In the genomic region with DNA sequence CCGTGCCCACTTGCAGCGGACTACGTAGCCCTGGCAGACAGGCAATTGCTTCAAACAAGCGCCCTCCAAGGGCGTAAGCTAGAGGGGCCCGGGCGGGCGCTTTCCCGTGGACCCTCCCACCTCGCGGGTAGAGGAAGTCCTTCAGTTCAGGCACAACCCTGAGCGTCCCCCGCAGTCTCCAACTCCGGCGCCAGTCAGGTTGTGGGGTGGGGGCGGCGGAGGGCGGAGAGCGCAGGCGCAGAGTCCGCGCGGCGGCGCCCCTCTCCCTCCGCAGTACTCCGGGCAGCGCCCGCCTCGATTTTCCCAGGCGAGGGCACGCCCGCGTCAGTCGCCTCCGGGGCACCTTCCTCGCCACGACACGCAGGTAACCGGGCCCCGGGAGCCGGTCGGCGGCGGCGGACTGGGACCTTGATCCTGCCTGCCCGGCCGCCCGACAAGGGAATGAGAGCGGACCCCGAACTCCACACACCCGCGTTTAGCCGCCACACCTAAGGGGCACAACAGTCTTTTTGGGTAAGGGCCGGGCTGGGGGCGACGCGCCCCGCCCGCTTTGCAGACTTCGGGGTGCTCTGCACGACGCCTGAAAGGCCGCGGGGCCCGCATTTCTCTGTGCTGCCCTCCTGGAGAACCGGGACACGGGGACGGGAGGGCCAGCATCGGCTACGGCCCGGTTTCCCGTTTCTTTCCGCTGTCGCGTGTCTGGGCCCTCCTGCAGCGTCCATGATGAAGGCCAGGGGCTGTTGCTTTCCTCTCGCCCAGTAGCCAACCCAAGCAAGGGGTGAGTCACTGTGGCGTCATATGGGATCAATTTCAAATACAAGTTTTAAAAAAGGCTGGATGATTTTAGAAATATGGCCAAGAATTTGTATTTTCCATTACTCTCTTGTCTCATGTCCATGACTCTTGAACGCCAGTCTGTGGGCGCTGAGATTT, we compare ENCODE assay signal across 1 cellular context.
TF ChIP-seq lines count a peak whose summit lies in the region.

A gene (plus strand): TSS at position 276 of the 933 bp plus-strand sequence. CDS start 35,335 bp downstream, outside the sequence.

TF ChIP-seq in HepG2, 621 proteins besides CTCF, POLR2A, EP300 and RAD21 (continued from another document and continues in another):
- TF ChIP-seq, protein P1, sequence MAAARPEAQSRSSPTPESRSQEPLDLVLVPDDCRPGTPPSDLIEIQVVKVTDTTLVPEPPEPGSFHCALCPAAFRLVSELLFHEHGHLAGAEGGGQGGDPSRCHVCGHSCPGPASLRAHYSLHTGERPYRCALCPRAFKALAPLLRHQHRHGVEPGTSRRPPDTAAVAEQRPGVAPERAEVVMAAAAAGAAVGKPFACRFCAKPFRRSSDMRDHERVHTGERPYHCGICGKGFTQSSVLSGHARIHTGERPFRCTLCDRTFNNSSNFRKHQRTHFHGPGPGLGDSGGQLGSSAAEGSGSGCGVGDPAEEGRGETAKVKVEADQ (CRISPR knock-in tag; IDR thresholded peaks at IDR 0.05; ENCODE audit: borderline replicate concordance), result no peak
- peak; percentile 64; the same call in 1 of the 2 replicates for TF ChIP-seq REL (CRISPR knock-in tag; conservative IDR thresholded peaks at IDR 0.05)
- TF ChIP-seq, protein P2, sequence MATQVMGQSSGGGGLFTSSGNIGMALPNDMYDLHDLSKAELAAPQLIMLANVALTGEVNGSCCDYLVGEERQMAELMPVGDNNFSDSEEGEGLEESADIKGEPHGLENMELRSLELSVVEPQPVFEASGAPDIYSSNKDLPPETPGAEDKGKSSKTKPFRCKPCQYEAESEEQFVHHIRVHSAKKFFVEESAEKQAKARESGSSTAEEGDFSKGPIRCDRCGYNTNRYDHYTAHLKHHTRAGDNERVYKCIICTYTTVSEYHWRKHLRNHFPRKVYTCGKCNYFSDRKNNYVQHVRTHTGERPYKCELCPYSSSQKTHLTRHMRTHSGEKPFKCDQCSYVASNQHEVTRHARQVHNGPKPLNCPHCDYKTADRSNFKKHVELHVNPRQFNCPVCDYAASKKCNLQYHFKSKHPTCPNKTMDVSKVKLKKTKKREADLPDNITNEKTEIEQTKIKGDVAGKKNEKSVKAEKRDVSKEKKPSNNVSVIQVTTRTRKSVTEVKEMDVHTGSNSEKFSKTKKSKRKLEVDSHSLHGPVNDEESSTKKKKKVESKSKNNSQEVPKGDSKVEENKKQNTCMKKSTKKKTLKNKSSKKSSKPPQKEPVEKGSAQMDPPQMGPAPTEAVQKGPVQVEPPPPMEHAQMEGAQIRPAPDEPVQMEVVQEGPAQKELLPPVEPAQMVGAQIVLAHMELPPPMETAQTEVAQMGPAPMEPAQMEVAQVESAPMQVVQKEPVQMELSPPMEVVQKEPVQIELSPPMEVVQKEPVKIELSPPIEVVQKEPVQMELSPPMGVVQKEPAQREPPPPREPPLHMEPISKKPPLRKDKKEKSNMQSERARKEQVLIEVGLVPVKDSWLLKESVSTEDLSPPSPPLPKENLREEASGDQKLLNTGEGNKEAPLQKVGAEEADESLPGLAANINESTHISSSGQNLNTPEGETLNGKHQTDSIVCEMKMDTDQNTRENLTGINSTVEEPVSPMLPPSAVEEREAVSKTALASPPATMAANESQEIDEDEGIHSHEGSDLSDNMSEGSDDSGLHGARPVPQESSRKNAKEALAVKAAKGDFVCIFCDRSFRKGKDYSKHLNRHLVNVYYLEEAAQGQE (IDR thresholded peaks at IDR 0.05; ENCODE audit: borderline replicate concordance in 1 of 2, low read depth in 1 of 2, low read length in 2 of 2), result peak in 1 of 2 experiments; percentile 10; a peak in 1 of 4 replicates
- TF ChIP-seq ZBTB38 (CRISPR knock-in tag; IDR thresholded peaks at IDR 0.05), result 0 out of 2 replicates have a peak, but pooled peaks have one; percentile 17
- no peak for TF ChIP-seq ZNF713 (CRISPR knock-in tag; IDR thresholded peaks at IDR 0.05)
- TF ChIP-seq, protein P3, sequence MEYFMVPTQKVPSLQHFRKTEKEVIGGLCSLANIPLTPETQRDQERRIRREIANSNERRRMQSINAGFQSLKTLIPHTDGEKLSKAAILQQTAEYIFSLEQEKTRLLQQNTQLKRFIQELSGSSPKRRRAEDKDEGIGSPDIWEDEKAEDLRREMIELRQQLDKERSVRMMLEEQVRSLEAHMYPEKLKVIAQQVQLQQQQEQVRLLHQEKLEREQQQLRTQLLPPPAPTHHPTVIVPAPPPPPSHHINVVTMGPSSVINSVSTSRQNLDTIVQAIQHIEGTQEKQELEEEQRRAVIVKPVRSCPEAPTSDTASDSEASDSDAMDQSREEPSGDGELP (IDR thresholded peaks at IDR 0.05; ENCODE audit: borderline replicate concordance, low read depth), result 0 out of 2 replicates have a peak, but pooled peaks have one; percentile 5
- TF ChIP-seq ZNF724P (CRISPR knock-in tag; IDR thresholded peaks at IDR 0.05; ENCODE audit: borderline replicate concordance), result peak; percentile 82; the same call in 1 of the 2 replicates
- TF ChIP-seq, protein P4, sequence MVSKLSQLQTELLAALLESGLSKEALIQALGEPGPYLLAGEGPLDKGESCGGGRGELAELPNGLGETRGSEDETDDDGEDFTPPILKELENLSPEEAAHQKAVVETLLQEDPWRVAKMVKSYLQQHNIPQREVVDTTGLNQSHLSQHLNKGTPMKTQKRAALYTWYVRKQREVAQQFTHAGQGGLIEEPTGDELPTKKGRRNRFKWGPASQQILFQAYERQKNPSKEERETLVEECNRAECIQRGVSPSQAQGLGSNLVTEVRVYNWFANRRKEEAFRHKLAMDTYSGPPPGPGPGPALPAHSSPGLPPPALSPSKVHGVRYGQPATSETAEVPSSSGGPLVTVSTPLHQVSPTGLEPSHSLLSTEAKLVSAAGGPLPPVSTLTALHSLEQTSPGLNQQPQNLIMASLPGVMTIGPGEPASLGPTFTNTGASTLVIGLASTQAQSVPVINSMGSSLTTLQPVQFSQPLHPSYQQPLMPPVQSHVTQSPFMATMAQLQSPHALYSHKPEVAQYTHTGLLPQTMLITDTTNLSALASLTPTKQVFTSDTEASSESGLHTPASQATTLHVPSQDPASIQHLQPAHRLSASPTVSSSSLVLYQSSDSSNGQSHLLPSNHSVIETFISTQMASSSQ (IDR thresholded peaks at IDR 0.05; ENCODE audit: low read depth), result no peak
- TF ChIP-seq, protein P4 (CRISPR knock-in tag; IDR thresholded peaks at IDR 0.05; ENCODE audit: borderline replicate concordance), result peak; percentile 29; the same call in 1 of the 2 replicates
- TF ChIP-seq ZNF564 (CRISPR knock-in tag; IDR thresholded peaks at IDR 0.05), result peak; percentile 74; the same call in 1 of the 2 replicates
- TF ChIP-seq ZNF782 (CRISPR knock-in tag; IDR thresholded peaks at IDR 0.05; ENCODE audit: borderline replicate concordance), result 0 out of 2 replicates have a peak, but pooled peaks have one; percentile 22
- TF ChIP-seq ZNF816 (CRISPR knock-in tag; IDR thresholded peaks at IDR 0.05; ENCODE audit: borderline replicate concordance), result peak; percentile 57; the same call in 1 of the 2 replicates
- TF ChIP-seq ZNF589 (CRISPR knock-in tag; conservative IDR thresholded peaks at IDR 0.05), result 0 out of 2 replicates have a peak, but pooled peaks have one; percentile 17
- TF ChIP-seq ZNF841 (CRISPR knock-in tag; IDR thresholded peaks at IDR 0.05; ENCODE audit: borderline replicate concordance), result no peak
- TF ChIP-seq, protein P5, sequence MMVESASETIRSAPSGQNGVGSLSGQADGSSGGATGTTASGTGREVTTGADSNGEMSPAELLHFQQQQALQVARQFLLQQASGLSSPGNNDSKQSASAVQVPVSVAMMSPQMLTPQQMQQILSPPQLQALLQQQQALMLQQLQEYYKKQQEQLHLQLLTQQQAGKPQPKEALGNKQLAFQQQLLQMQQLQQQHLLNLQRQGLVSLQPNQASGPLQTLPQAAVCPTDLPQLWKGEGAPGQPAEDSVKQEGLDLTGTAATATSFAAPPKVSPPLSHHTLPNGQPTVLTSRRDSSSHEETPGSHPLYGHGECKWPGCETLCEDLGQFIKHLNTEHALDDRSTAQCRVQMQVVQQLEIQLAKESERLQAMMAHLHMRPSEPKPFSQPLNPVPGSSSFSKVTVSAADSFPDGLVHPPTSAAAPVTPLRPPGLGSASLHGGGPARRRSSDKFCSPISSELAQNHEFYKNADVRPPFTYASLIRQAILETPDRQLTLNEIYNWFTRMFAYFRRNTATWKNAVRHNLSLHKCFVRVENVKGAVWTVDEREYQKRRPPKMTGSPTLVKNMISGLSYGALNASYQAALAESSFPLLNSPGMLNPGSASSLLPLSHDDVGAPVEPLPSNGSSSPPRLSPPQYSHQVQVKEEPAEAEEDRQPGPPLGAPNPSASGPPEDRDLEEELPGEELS (CRISPR knock-in tag; IDR thresholded peaks at IDR 0.05), result no peak
- no peak for TF ChIP-seq ATF1 (CRISPR knock-in tag; IDR thresholded peaks at IDR 0.05)
- TF ChIP-seq ZNF563 (CRISPR knock-in tag; IDR thresholded peaks at IDR 0.05), result no peak
- peak; percentile 42; the same call in 1 of the 2 replicates for TF ChIP-seq KMT2A (CRISPR knock-in tag; IDR thresholded peaks at IDR 0.05)
- TF ChIP-seq ARNT (IDR thresholded peaks at IDR 0.05), result no peak
- no peak for TF ChIP-seq ZMYM2 (CRISPR knock-in tag; IDR thresholded peaks at IDR 0.05)
- TF ChIP-seq TAF15 (IDR thresholded peaks at IDR 0.05; ENCODE audit: low read depth, low read length, poor library complexity, severe bottlenecking), result no peak
- TF ChIP-seq GABPB1 (CRISPR knock-in tag; IDR thresholded peaks at IDR 0.05), result peak; percentile 75; the same call in 1 of the 2 replicates
- TF ChIP-seq, protein P6, sequence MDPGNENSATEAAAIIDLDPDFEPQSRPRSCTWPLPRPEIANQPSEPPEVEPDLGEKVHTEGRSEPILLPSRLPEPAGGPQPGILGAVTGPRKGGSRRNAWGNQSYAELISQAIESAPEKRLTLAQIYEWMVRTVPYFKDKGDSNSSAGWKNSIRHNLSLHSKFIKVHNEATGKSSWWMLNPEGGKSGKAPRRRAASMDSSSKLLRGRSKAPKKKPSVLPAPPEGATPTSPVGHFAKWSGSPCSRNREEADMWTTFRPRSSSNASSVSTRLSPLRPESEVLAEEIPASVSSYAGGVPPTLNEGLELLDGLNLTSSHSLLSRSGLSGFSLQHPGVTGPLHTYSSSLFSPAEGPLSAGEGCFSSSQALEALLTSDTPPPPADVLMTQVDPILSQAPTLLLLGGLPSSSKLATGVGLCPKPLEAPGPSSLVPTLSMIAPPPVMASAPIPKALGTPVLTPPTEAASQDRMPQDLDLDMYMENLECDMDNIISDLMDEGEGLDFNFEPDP (CRISPR knock-in tag; conservative IDR thresholded peaks at IDR 0.05), result no peak
- 0 out of 2 replicates have a peak, but pooled peaks have one; percentile 21 for TF ChIP-seq ZNF225 (CRISPR knock-in tag; IDR thresholded peaks at IDR 0.05)
- no peak for TF ChIP-seq MAF1 (CRISPR knock-in tag; IDR thresholded peaks at IDR 0.05; ENCODE audit: borderline replicate concordance)
- TF ChIP-seq, protein P7, sequence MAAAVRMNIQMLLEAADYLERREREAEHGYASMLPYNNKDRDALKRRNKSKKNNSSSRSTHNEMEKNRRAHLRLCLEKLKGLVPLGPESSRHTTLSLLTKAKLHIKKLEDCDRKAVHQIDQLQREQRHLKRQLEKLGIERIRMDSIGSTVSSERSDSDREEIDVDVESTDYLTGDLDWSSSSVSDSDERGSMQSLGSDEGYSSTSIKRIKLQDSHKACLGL (CRISPR knock-in tag; IDR thresholded peaks at IDR 0.05), result no peak
- peak; percentile 41 for TF ChIP-seq YY1 (IDR thresholded peaks at IDR 0.05; ENCODE audit: insufficient read depth, insufficient replicate concordance, low read depth, low read length)
- no peak for TF ChIP-seq ELF3 (CRISPR knock-in tag; IDR thresholded peaks at IDR 0.05)
- TF ChIP-seq, protein P8, sequence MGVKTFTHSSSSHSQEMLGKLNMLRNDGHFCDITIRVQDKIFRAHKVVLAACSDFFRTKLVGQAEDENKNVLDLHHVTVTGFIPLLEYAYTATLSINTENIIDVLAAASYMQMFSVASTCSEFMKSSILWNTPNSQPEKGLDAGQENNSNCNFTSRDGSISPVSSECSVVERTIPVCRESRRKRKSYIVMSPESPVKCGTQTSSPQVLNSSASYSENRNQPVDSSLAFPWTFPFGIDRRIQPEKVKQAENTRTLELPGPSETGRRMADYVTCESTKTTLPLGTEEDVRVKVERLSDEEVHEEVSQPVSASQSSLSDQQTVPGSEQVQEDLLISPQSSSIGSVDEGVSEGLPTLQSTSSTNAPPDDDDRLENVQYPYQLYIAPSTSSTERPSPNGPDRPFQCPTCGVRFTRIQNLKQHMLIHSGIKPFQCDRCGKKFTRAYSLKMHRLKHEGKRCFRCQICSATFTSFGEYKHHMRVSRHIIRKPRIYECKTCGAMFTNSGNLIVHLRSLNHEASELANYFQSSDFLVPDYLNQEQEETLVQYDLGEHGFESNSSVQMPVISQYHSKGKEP (CRISPR knock-in tag; IDR thresholded peaks at IDR 0.05), result no peak
- TF ChIP-seq REXO4 (CRISPR knock-in tag; IDR thresholded peaks at IDR 0.05; ENCODE audit: borderline replicate concordance), result no peak
- peak; percentile 55; the same call in 1 of the 2 replicates for TF ChIP-seq MEIS1 (CRISPR knock-in tag; IDR thresholded peaks at IDR 0.05; ENCODE audit: borderline replicate concordance)
- TF ChIP-seq, protein P9, sequence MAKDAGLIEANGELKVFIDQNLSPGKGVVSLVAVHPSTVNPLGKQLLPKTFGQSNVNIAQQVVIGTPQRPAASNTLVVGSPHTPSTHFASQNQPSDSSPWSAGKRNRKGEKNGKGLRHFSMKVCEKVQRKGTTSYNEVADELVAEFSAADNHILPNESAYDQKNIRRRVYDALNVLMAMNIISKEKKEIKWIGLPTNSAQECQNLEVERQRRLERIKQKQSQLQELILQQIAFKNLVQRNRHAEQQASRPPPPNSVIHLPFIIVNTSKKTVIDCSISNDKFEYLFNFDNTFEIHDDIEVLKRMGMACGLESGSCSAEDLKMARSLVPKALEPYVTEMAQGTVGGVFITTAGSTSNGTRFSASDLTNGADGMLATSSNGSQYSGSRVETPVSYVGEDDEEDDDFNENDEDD (CRISPR knock-in tag; IDR thresholded peaks at IDR 0.05; ENCODE audit: borderline replicate concordance), result no peak; the same call in 1 of the 2 replicates
- TF ChIP-seq SP5 (CRISPR knock-in tag; IDR thresholded peaks at IDR 0.05; ENCODE audit: borderline replicate concordance, low read depth), result no peak
- TF ChIP-seq MTF2 (CRISPR knock-in tag; IDR thresholded peaks at IDR 0.05; ENCODE audit: borderline replicate concordance), result 0 out of 2 replicates have a peak, but pooled peaks have one; percentile 39
- TF ChIP-seq CHD4 (IDR thresholded peaks at IDR 0.05; ENCODE audit: borderline replicate concordance, low read length), result no peak
